ENCODE assay signal across 1 cellular context in genomic region chr19:47310819-47311218, GRCh38.
TF ChIP-seq lines count a peak whose summit lies in the region.

No MANE protein-coding gene starts in this region.

TF ChIP-seq in HepG2, 621 proteins besides CTCF, POLR2A, EP300 and RAD21 (continued from another document):
- TF ChIP-seq ZNF318 (CRISPR knock-in tag; IDR thresholded peaks at IDR 0.05) (no peak), PCBP1 (IDR thresholded peaks at IDR 0.05; ENCODE audit: borderline replicate concordance, low read depth, low read length) (no peak), PPARG (CRISPR knock-in tag; conservative IDR thresholded peaks at IDR 0.05) (0 out of 2 replicates have a peak, but pooled peaks have one; percentile 41), TEAD3 (CRISPR knock-in tag; optimal IDR thresholded peaks at IDR 0.05; ENCODE audit: borderline replicate concordance) (peak; percentile 75), ZBTB37 (CRISPR knock-in tag; IDR thresholded peaks at IDR 0.05) (no peak), MAX (IDR thresholded peaks at IDR 0.05) (no peak), MEF2D (CRISPR knock-in tag; IDR thresholded peaks at IDR 0.05) (no peak), TCF7 (IDR thresholded peaks at IDR 0.05; ENCODE audit: low read depth) (no peak), ZFP37 (CRISPR knock-in tag; IDR thresholded peaks at IDR 0.05; ENCODE audit: borderline replicate concordance) (no peak), ZSCAN29 (CRISPR knock-in tag; conservative IDR thresholded peaks at IDR 0.05) (no peak), ZNF563 (CRISPR knock-in tag; IDR thresholded peaks at IDR 0.05) (no peak), HMG20A (CRISPR knock-in tag; IDR thresholded peaks at IDR 0.05; ENCODE audit: borderline replicate concordance) (no peak), HNRNPL (IDR thresholded peaks at IDR 0.05; ENCODE audit: low read depth, low read length) (no peak), ZNF333 (CRISPR knock-in tag; IDR thresholded peaks at IDR 0.05; ENCODE audit: borderline replicate concordance) (no peak)
